In the genomic region with DNA sequence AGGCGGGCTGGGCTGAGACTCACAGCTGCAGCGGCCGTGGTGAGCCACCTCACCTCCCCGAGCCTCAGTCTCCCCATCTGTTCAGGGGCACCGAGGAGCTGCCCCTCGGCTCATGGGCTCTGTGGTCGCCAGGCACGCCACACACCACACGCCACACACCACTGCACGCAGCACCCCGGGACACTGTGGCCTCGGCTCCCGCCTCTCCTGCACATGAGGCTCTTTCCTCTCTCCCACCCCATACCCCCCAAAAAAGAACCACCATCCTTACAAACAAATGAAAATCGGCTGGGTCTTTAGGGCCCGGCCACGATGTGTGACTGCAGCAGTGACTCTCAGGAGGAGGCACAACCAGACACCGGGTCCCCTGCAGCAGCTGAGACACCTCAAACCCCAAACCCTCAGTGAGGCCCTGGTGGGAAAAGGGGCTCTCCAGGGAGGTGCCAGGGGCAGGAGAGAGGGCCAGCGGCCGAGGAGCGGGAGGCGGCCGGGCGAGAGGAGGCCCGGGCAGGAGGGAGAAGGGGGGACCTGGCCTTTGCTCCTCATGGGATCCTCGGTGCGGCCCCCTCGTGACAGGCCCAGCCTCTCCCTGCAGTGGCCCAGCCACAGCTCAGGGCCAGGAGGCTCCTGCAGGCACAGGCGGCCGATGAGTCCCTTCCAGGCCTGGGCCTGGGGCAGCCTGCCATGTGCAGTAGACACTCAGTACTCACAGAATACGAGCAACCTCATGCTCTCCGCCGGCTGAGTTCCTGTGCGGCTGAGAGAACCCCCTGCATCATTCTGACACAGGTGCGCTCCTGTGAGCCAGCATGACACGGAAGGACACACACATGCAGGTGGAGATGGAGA, we compare ENCODE assay signal across 8 cellular contexts.
DNase-seq lines count a peak whose midpoint lies in the region; ATAC-seq lines count a peak whose summit lies in the region.

No MANE protein-coding gene starts in this region.

- DNase-seq in stimulated activated CD4-positive, alpha-beta T cell treated with anti-CD3 and anti-CD28 coated beads, Interleukin-15, amount 100 ng/mL, for 24 hours = peak; percentile 50
- no peak for DNase-seq in stimulated activated CD4-positive, alpha-beta T cell treated with anti-CD3 and anti-CD28 coated beads, Interleukin-12 subunit alpha, Interleukin-12 subunit beta, amount 100 ng/mL, for 4 hours
- no peak for DNase-seq in NCI-H748 (lab: John Stamatoyannopoulos, UW; ENCODE audit: unreplicated experiment)
- no peak for DNase-seq in NCI-H2081 (lab: John Stamatoyannopoulos, UW)
- DNase-seq in NCI-H446 treated with DMSO at 0.1 percent for 48 hours (lab: John Stamatoyannopoulos, UW) = no peak

- WGBS in mesodermal cell (ENCODE audit: insufficient coverage in 2 of 2), 2 experiments = 93 to 95% methylated on average over 31 to 32 of the region's 35 CpGs

- peaks cover 50% of the 10 kb centered on the region for H3K36me3 ChIP-seq in mesodermal cell (ENCODE audit: control insufficient read depth, insufficient read depth, low read length)

- H3K27me3 Mint-ChIP-seq in activated naive CD4-positive, alpha-beta T cell treated with anti-CD3 and anti-CD28 coated beads, Interleukin-2, amount 50 U/mL, for 24 hours = no peaks in the 10 kb centered on the region

- peaks cover 2% of the 10 kb centered on the region for H3K9me3 ChIP-seq in mesodermal cell (ENCODE audit: control insufficient read depth, low read length)

- H3K4me1 Mint-ChIP-seq in activated naive CD4-positive, alpha-beta T cell treated with anti-CD3 and anti-CD28 coated beads, Interleukin-2, amount 50 U/mL, for 24 hours = peaks cover 60% of the 10 kb centered on the region

- peaks cover 51% of the 10 kb centered on the region for H3K4me1 ChIP-seq in mesodermal cell (ENCODE audit: control insufficient read depth, insufficient read depth, low read length, poor library complexity, severe bottlenecking)

- peaks cover 2% of the 10 kb centered on the region for H3K36me3 Mint-ChIP-seq in activated naive CD4-positive, alpha-beta T cell treated with anti-CD3 and anti-CD28 coated beads, Interleukin-2, amount 50 U/mL, for 24 hours

- no peaks in the 10 kb centered on the region for H3K9me3 Mint-ChIP-seq in activated naive CD4-positive, alpha-beta T cell treated with anti-CD3 and anti-CD28 coated beads, Interleukin-2, amount 50 U/mL, for 24 hours

- peak overlapping the region; percentile 87 for H3K4me3 Mint-ChIP-seq in activated naive CD4-positive, alpha-beta T cell treated with anti-CD3 and anti-CD28 coated beads, Interleukin-2, amount 50 U/mL, for 24 hours

- H3K27ac Mint-ChIP-seq in activated naive CD4-positive, alpha-beta T cell treated with anti-CD3 and anti-CD28 coated beads, Interleukin-2, amount 50 U/mL, for 24 hours = peak overlapping the region; percentile 97

- H3K27ac ChIP-seq in mesodermal cell (ENCODE audit: low read depth, low read length, severe bottlenecking) = peak overlapping the region; percentile 98

- no peak overlapping the region for H3K4me3 ChIP-seq in mesodermal cell (ENCODE audit: extremely low read depth, insufficient read depth, low read length, poor library complexity, severe bottlenecking)

- ATAC-seq in HG02642 (IDR thresholded peaks at IDR 0.05; ENCODE audit: poor library complexity, unreplicated experiment) = no peak
